ENCODE assay signal across 9 cellular contexts in genomic region chr13:80235559-80236296, GRCh38.
DNase-seq lines count a peak whose midpoint lies in the region; ATAC-seq and TF ChIP-seq lines count a peak whose summit lies in the region.
"Had no signal": no experiment of that assay in that cellular context is flagged by ENCODE, and none has a peak within 500 bp of the region (broad histone marks: within the 10 kb centered on the region; RNA-seq: fewer than 3 reads in every experiment).

No MANE protein-coding gene starts in this region.

- H3K27me3 Mint-ChIP-seq in brain (peaks cover 3% of the 10 kb centered on the region), progenitor cell of endocrine pancreas (no peaks in the 10 kb centered on the region)
- peaks cover 0 to 2% (median 0%) of the 10 kb centered on the region in 5 donors for H3K27me3 Mint-ChIP-seq in naive thymus-derived CD4-positive, alpha-beta T cell
- H3K27me3 Mint-ChIP-seq: activated naive CD8-positive, alpha-beta T cell had no signal

- CTCF ChIA-PET in naive thymus-derived CD4-positive, alpha-beta T cell (lab: Charles Lee): no interaction called here

- no peaks in the 10 kb centered on the region for H3K27me3 ChIP-seq in naive thymus-derived CD4-positive, alpha-beta T cell (ENCODE audit: control insufficient read depth in 2 of 2, insufficient read depth in 2 of 2, low read length in 2 of 2)

- no peaks in the 10 kb centered on the region for H3K9me3 ChIP-seq in naive thymus-derived CD4-positive, alpha-beta T cell (ENCODE audit: control insufficient read depth in 2 of 3, low read length in 3 of 3)

- intact Hi-C loops in naive thymus-derived CD4-positive, alpha-beta T cell (cut with micrococcal nuclease): no loop called here

- H3K27ac Mint-ChIP-seq in brain: peak overlapping the region; percentile 27 to 84 (median 61)
- H3K27ac Mint-ChIP-seq in naive thymus-derived CD4-positive, alpha-beta T cell: no peak overlapping the region
- no peak overlapping the region for H3K27ac Mint-ChIP-seq in progenitor cell of endocrine pancreas
- H3K27ac Mint-ChIP-seq: activated naive CD8-positive, alpha-beta T cell had no signal

- POLR2A ChIA-PET in naive thymus-derived CD4-positive, alpha-beta T cell (lab: Charles Lee): no interaction called here

- H3K4me3 Mint-ChIP-seq in brain (peak overlapping the region in 4 of 5 experiments; percentile 37 to 72 (median 70)), progenitor cell of endocrine pancreas (ENCODE audit: low read depth) (no peak overlapping the region)
- H3K4me3 Mint-ChIP-seq in naive thymus-derived CD4-positive, alpha-beta T cell: no peak overlapping the region
- H3K4me3 Mint-ChIP-seq: activated naive CD8-positive, alpha-beta T cell had no signal

- no peak for TF ChIP-seq CTCF in brain (conservative IDR thresholded peaks at IDR 0.05)
- no peak for TF ChIP-seq CTCF in progenitor cell of endocrine pancreas (IDR thresholded peaks at IDR 0.05; ENCODE audit: unreplicated experiment)

- ATAC-seq in GM18508 (IDR thresholded peaks at IDR 0.05; ENCODE audit: insufficient read depth, unreplicated experiment): peak; percentile 2
- peak; percentile 25 for ATAC-seq in HG03064 (IDR thresholded peaks at IDR 0.05; ENCODE audit: low read depth, unreplicated experiment)
- peak; percentile 20 for ATAC-seq in naive thymus-derived CD4-positive, alpha-beta T cell
- no peak for ATAC-seq in HG03025 (IDR thresholded peaks at IDR 0.05; ENCODE audit: low FRiP score, unreplicated experiment)

- H3K36me3 ChIP-seq in naive thymus-derived CD4-positive, alpha-beta T cell (ENCODE audit: control insufficient read depth in 2 of 3, insufficient read depth in 3 of 3, low read length in 3 of 3): no peaks in the 10 kb centered on the region

- H3K4me3 ChIP-seq in naive thymus-derived CD4-positive, alpha-beta T cell (ENCODE audit: low read length): no peak overlapping the region

- H3K27ac ChIP-seq in naive thymus-derived CD4-positive, alpha-beta T cell (ENCODE audit: low read depth, low read length): no peak overlapping the region

- DNase-seq in naive thymus-derived CD4-positive, alpha-beta T cell: no peak
- DNase-seq in progenitor cell of endocrine pancreas (ENCODE audit: low spot score, unreplicated experiment) (no peak), NK-92 (lab: John Stamatoyannopoulos, UW; ENCODE audit: unreplicated experiment) (no peak), HuH-7.5 (ENCODE audit: low spot score) (no peak)

- H3K4me1 ChIP-seq in naive thymus-derived CD4-positive, alpha-beta T cell (ENCODE audit: control insufficient read depth in 2 of 2, insufficient read depth in 2 of 2, low read length in 2 of 2): no peaks in the 10 kb centered on the region

- H3K9me3 Mint-ChIP-seq in brain (peaks cover 0 to 5% (median 4%) of the 10 kb centered on the region in 5 experiments), progenitor cell of endocrine pancreas (ENCODE audit: low read depth) (no peaks in the 10 kb centered on the region)
- H3K9me3 Mint-ChIP-seq in naive thymus-derived CD4-positive, alpha-beta T cell: peaks cover 0 to 4% (median 0%) of the 10 kb centered on the region in 11 donors

- H3K36me3 Mint-ChIP-seq in brain: no peaks in the 10 kb centered on the region
- H3K36me3 Mint-ChIP-seq in naive thymus-derived CD4-positive, alpha-beta T cell: no peaks in the 10 kb centered on the region
- H3K36me3 Mint-ChIP-seq in progenitor cell of endocrine pancreas (ENCODE audit: insufficient read depth): peaks cover 1% of the 10 kb centered on the region
- H3K36me3 Mint-ChIP-seq: activated naive CD8-positive, alpha-beta T cell had no signal

- peaks cover 22% of the 10 kb centered on the region for H3K4me1 Mint-ChIP-seq in brain
- peaks cover 0 to 3% (median 0%) of the 10 kb centered on the region in 7 donors for H3K4me1 Mint-ChIP-seq in naive thymus-derived CD4-positive, alpha-beta T cell
- peaks cover 11% of the 10 kb centered on the region for H3K4me1 Mint-ChIP-seq in progenitor cell of endocrine pancreas (ENCODE audit: low read depth)

Comparison
In these comparisons a context has a peak if more than half of its experiments do, and no peak if none do; other contexts are left out.
1. H3K27ac Mint-ChIP-seq: peak in brain (5 of 5); none in naive thymus-derived CD4-positive, alpha-beta T cell (0 of 9) and progenitor cell of endocrine pancreas (single experiment).
2. H3K4me3 Mint-ChIP-seq: peak in brain (4 of 5); none in naive thymus-derived CD4-positive, alpha-beta T cell (0 of 10) and progenitor cell of endocrine pancreas (single experiment).